In the genomic region with DNA sequence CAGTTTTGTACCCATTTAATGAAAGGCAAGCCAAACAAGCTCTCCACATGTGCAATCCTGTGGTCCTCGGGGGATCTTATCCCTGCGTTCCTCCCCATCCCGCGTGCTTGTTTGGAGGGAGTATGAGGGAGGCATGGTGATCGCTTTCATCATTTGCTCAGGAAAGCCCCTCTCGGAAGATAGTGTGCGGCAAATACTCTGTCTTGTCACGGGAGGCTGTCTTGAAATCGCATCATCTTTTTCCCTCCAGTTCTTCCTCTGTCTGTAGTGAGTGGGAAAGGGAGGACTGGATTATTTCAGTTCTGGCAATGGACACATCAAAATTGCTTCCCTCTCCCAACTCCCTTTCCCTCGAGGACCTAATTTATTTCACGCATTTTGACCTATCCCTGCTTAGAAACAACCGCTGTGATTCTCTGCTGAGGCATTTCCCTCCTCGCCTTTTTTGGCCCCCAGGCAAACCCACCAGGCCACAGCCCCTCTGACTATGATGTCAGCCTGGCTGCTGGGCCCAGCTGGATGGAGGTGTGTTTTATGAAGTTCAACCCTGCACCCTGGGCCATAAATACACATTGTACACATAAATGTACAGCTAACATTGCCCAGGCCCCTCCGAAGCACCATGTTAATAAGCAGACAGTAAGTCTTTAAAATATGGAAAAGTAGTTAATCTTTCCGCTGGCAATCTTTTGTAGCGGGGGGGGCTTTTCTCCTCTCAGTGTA, we compare ENCODE assay signal across 20 cellular contexts.
DNase-seq lines count a peak whose midpoint lies in the region; ATAC-seq, FAIRE-seq and TF ChIP-seq lines count a peak whose summit lies in the region.
"Had no signal": no experiment of that assay in that cellular context is flagged by ENCODE, and none has a peak within 500 bp of the region (broad histone marks: within the 10 kb centered on the region; RNA-seq: fewer than 3 reads in every experiment).

No MANE protein-coding gene starts in this region.

- H4K5ac ChIP-seq in H9 (ENCODE audit: insufficient read length, low read depth, low read length), result no peak overlapping the region
- H4K5ac ChIP-seq in mesendoderm (ENCODE audit: low read length), result no peak overlapping the region

- H2BK5ac ChIP-seq in H9 (ENCODE audit: insufficient read length, low read length), result no peak overlapping the region
- no peak overlapping the region for H2BK5ac ChIP-seq in mesendoderm (ENCODE audit: low read length)

- DNase-seq in H9 (no peak), mesendoderm (peak; percentile 14), smooth muscle cell (lab: John Stamatoyannopoulos, UW; ENCODE audit: unreplicated experiment) (no peak), COLO668 (lab: John Stamatoyannopoulos, UW; ENCODE audit: unreplicated experiment) (no peak)
- DNase-seq in stimulated activated effector memory CD8-positive, alpha-beta T cell treated with anti-CD3 and anti-CD28 coated beads, Interleukin-12 subunit alpha, Interleukin-12 subunit beta, amount 100 ng/mL, for 72 hours (ENCODE audit: low spot score in 2 of 2), result no peak
- DNase-seq: Caco-2, DMS53, GDM1, Kasumi-1, NCI-H1105, NCI-H1694 treated with DMSO at 0.1 percent for 48 hours, NCI-H2107, NCI-H69, SHP77 treated with DMSO at 0.1 percent for 48 hours had no signal

- H3K27me3 Mint-ChIP-seq in H9 (ENCODE audit: low read depth), result peaks cover 2% of the 10 kb centered on the region
- H3K27me3 Mint-ChIP-seq: IgD-negative memory B cell had no signal

- H3K9me3 Mint-ChIP-seq in H9, result no peaks in the 10 kb centered on the region
- H3K9me3 Mint-ChIP-seq in stimulated activated effector memory CD8-positive, alpha-beta T cell treated with anti-CD3 and anti-CD28 coated beads, Interleukin-12 subunit alpha, Interleukin-12 subunit beta, amount 100 ng/mL, for 72 hours, result peaks cover 10% of the 10 kb centered on the region

- no peak overlapping the region for H3K27ac Mint-ChIP-seq in H9
- H3K27ac Mint-ChIP-seq in stimulated activated effector memory CD8-positive, alpha-beta T cell treated with anti-CD3 and anti-CD28 coated beads, Interleukin-12 subunit alpha, Interleukin-12 subunit beta, amount 100 ng/mL, for 72 hours, result no peak overlapping the region
- H3K27ac Mint-ChIP-seq: IgD-negative memory B cell had no signal

- no peaks in the 10 kb centered on the region; the same call in 1 of the 2 replicates for H3K4me1 ChIP-seq in H9 (ENCODE audit: insufficient read depth, low read length)
- H3K4me1 ChIP-seq in mesendoderm (ENCODE audit: control insufficient read depth, low read depth, low read length), result peaks cover 2% of the 10 kb centered on the region
- peaks cover under 1% of the 10 kb centered on the region for H3K4me1 ChIP-seq in smooth muscle cell (ENCODE audit: low read depth)
- H3K4me1 ChIP-seq: Caco-2 had no signal

- no peak overlapping the region for H3K9ac ChIP-seq in H9 (ENCODE audit: extremely low read depth, insufficient read length, low read length)
- H3K9ac ChIP-seq in mesendoderm (ENCODE audit: low read length), result no peak overlapping the region
- no peak overlapping the region for H3K9ac ChIP-seq in smooth muscle cell (ENCODE audit: low read depth)

- no peaks in the 10 kb centered on the region for H3K36me3 ChIP-seq in mesendoderm (ENCODE audit: control insufficient read depth, insufficient read depth, low read length)
- no peaks in the 10 kb centered on the region for H3K36me3 ChIP-seq in smooth muscle cell (ENCODE audit: low read depth)

- H3K36me3 Mint-ChIP-seq in H9 (ENCODE audit: insufficient read depth in 1 of 3, low read depth in 3 of 3), result no peaks in the 10 kb centered on the region
- H3K36me3 Mint-ChIP-seq in stimulated activated effector memory CD8-positive, alpha-beta T cell treated with anti-CD3 and anti-CD28 coated beads, Interleukin-12 subunit alpha, Interleukin-12 subunit beta, amount 100 ng/mL, for 72 hours, result no peaks in the 10 kb centered on the region
- H3K36me3 Mint-ChIP-seq: IgD-negative memory B cell had no signal

- H3K23ac ChIP-seq in H9 (ENCODE audit: insufficient read length, low read depth, low read length) (no peak overlapping the region), mesendoderm (ENCODE audit: low read length) (no peak overlapping the region)

- no CpG with 5 or more reads among the region's 16 CpGs for WGBS in H9 (ENCODE audit: extremely low coverage, insufficient read length, low lambda C conversion rate)
- WGBS in mesendoderm (ENCODE audit: extremely low coverage, insufficient coverage, low lambda C conversion rate), result no CpG with 5 or more reads among the region's 16 CpGs
- 54% methylated on average over 16 of the region's 16 CpGs for WGBS in smooth muscle cell (ENCODE audit: low lambda C conversion rate)

- H2BK120ac ChIP-seq in H9 (ENCODE audit: low read depth, low read length, poor library complexity, severe bottlenecking) (no peak overlapping the region), mesendoderm (ENCODE audit: low read depth, low read length) (no peak overlapping the region)

- peak; percentile 12 for FAIRE-seq in endometrium (lab: Jason Lieb, UNC)
- FAIRE-seq: GM12878, H1 had no signal

- no peaks in the 10 kb centered on the region for H3K23me2 ChIP-seq in H9 (ENCODE audit: insufficient read length, low read depth, low read length, poor library complexity, severe bottlenecking)

- peaks cover 19 to 32% of the 10 kb centered on the region in 2 experiments for H3K4me1 Mint-ChIP-seq in H9
- no peaks in the 10 kb centered on the region for H3K4me1 Mint-ChIP-seq in stimulated activated effector memory CD8-positive, alpha-beta T cell treated with anti-CD3 and anti-CD28 coated beads, Interleukin-12 subunit alpha, Interleukin-12 subunit beta, amount 100 ng/mL, for 72 hours
- H3K4me1 Mint-ChIP-seq: IgD-negative memory B cell had no signal

- H2AK5ac ChIP-seq in H9 (ENCODE audit: insufficient read length, low read length) (no peak overlapping the region), mesendoderm (ENCODE audit: low read length) (no peak overlapping the region)

- no peak overlapping the region for H3K4ac ChIP-seq in H9 (ENCODE audit: low read depth, low read length)
- H3K4ac ChIP-seq in mesendoderm (ENCODE audit: low read depth, low read length), result no peak overlapping the region

- H4K91ac ChIP-seq in H9 (ENCODE audit: insufficient read length, low read depth, low read length), result no peak overlapping the region

- H3K4me3 ChIP-seq in mesendoderm (ENCODE audit: low read length), result no peak overlapping the region
- H3K4me3 ChIP-seq in smooth muscle cell, result no peak overlapping the region
- H3K4me3 ChIP-seq: GM12878 had no signal

- H2BK15ac ChIP-seq in H9 (ENCODE audit: low read depth, low read length), result no peak overlapping the region
- H2BK15ac ChIP-seq in mesendoderm (replicated peaks; ENCODE audit: low read depth), result no peak overlapping the region

- TF ChIP-seq CTCF in H9 (conservative IDR thresholded peaks at IDR 0.05), result no peak
- TF ChIP-seq CTCF in smooth muscle cell (IDR thresholded peaks at IDR 0.05; ENCODE audit: borderline replicate concordance, insufficient read depth, poor library complexity, severe bottlenecking), result no peak

- H2BK12ac ChIP-seq in H9 (ENCODE audit: insufficient read length, low read depth, low read length), result no peak overlapping the region

- no peak overlapping the region for H4K8ac ChIP-seq in H9 (replicated peaks; ENCODE audit: insufficient read length, low read depth, low read length)
- H4K8ac ChIP-seq in mesendoderm (ENCODE audit: low read depth, low read length), result no peak overlapping the region

- H3K79me1 ChIP-seq in H9 (ENCODE audit: insufficient read depth, low read depth, low read length, poor library complexity, severe bottlenecking) (no peaks in the 10 kb centered on the region), mesendoderm (ENCODE audit: low read length) (no peaks in the 10 kb centered on the region)

- peaks cover 9% of the 10 kb centered on the region for H3F3A ChIP-seq in smooth muscle cell (ENCODE audit: low read depth)

- H3T11ph ChIP-seq in H9 (ENCODE audit: low read length), result no peak overlapping the region

- ATAC-seq in HG02981 (IDR thresholded peaks at IDR 0.05; ENCODE audit: unreplicated experiment) (no peak), GM19467 (IDR thresholded peaks at IDR 0.05; ENCODE audit: unreplicated experiment) (no peak)
- ATAC-seq in stimulated activated effector memory CD8-positive, alpha-beta T cell treated with anti-CD3 and anti-CD28 coated beads, Interleukin-12 subunit alpha, Interleukin-12 subunit beta, amount 100 ng/mL, for 72 hours, result no peak
- ATAC-seq: GM12878 had no signal

- no peak overlapping the region for H2BK20ac ChIP-seq in H9 (ENCODE audit: low read depth, low read length, poor library complexity, severe bottlenecking)

- H2AFZ ChIP-seq in H9 (ENCODE audit: low read length) (no peak overlapping the region), smooth muscle cell (ENCODE audit: low read depth) (no peak overlapping the region)

- H3K56ac ChIP-seq in H9 (ENCODE audit: insufficient read length, low read depth, low read length) (no peak overlapping the region), mesendoderm (ENCODE audit: low read length) (no peak overlapping the region)

- H3K27me3 ChIP-seq in H9 (ENCODE audit: insufficient read depth, low read length) (no peaks in the 10 kb centered on the region), mesendoderm (ENCODE audit: insufficient read depth, low read length, poor library complexity) (no peaks in the 10 kb centered on the region), smooth muscle cell (ENCODE audit: low read depth) (no peaks in the 10 kb centered on the region)

- H3K27ac ChIP-seq in H9 (ENCODE audit: insufficient read length, low read depth, low read length) (no peak overlapping the region), mesendoderm (ENCODE audit: low read depth, low read length) (no peak overlapping the region), smooth muscle cell (ENCODE audit: low read depth) (peak overlapping the region; percentile 71)

- H3K14ac ChIP-seq in H9 (ENCODE audit: insufficient read depth, low read length), result no peak overlapping the region

- H3K79me2 ChIP-seq in H9 (ENCODE audit: insufficient read depth, low read length), result no peaks in the 10 kb centered on the region
- H3K79me2 ChIP-seq in mesendoderm (ENCODE audit: control insufficient read depth, insufficient read depth, low read length), result no peaks in the 10 kb centered on the region
- no peaks in the 10 kb centered on the region for H3K79me2 ChIP-seq in smooth muscle cell (ENCODE audit: low read depth)

- H3K9me3 ChIP-seq in H9 (ENCODE audit: control insufficient read depth, low read depth, low read length), result no peaks in the 10 kb centered on the region
- H3K9me3 ChIP-seq in smooth muscle cell (replicated peaks; ENCODE audit: low read depth), result no peaks in the 10 kb centered on the region
- H3K9me3 ChIP-seq: Caco-2 had no signal

- H3K4me2 ChIP-seq in H9 (ENCODE audit: insufficient read depth, insufficient read length, low read length) (no peak overlapping the region), mesendoderm (ENCODE audit: low read length) (no peak overlapping the region), smooth muscle cell (no peak overlapping the region)

- H3K18ac ChIP-seq in H9 (ENCODE audit: insufficient read length, low read depth, low read length) (peak overlapping the region; percentile 29), mesendoderm (ENCODE audit: low read length) (no peak overlapping the region)

- H4K20me1 ChIP-seq in H9 (ENCODE audit: control insufficient read depth, insufficient read depth, insufficient read length) (no peaks in the 10 kb centered on the region), smooth muscle cell (ENCODE audit: low read depth) (no peaks in the 10 kb centered on the region)

- H3K4me3 Mint-ChIP-seq in H9, result no peak overlapping the region
- H3K4me3 Mint-ChIP-seq in stimulated activated effector memory CD8-positive, alpha-beta T cell treated with anti-CD3 and anti-CD28 coated beads, Interleukin-12 subunit alpha, Interleukin-12 subunit beta, amount 100 ng/mL, for 72 hours, result no peak overlapping the region
- H3K4me3 Mint-ChIP-seq: IgD-negative memory B cell had no signal
